In the genomic region with DNA sequence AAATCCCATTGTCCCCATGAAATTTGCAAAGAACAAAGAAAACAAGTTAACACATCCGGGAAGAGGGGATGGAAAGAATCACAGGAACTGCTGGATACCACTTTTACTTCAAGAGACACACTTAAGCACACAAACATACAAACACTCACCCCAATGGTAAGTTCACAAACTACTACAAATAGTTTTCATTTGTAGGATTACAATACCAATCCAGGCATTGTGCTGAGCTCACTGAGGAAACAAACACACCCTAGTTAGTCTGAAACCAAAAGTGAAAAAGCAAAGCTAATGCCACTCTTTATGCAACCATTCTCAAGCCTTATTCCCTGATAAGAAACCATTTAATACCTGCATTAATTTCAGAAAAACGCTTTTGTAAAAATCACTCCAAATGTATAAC, we compare ENCODE assay signal across 13 cellular contexts. TPM values are rescaled to one million over a fixed set of nuclear protein-coding genes. Genes with fewer than 3 reads are reported as not detected.
A peak's percentile ranks its signal among the peaks of the same experiment; 100 is the strongest.
DNase-seq lines count a peak whose midpoint lies in the region; ATAC-seq, FAIRE-seq and TF ChIP-seq lines count a peak whose summit lies in the region.
"Had no signal": no experiment of that assay in that cellular context is flagged by ENCODE, and none has a peak within 500 bp of the region (broad histone marks: within the 10 kb centered on the region; RNA-seq: fewer than 3 reads in every experiment).

No MANE protein-coding gene starts in this region.

- no peak for FAIRE-seq in endothelial cell of umbilical vein (lab: Jason Lieb, UNC)

- WGBS in psoas muscle, 3 donors: 63 to 70% (median 64%) methylated on average over 2 of the region's 2 CpGs

- dilution Hi-C loops in endothelial cell of umbilical vein (cut with MboI; ENCODE audit: extremely low pct_ligation_motif_present, low sequenced_read_pairs): no loop called here

- TF ChIP-seq CTCF in endothelial cell of umbilical vein (IDR thresholded peaks at IDR 0.05; ENCODE audit: extremely low read depth in 1 of 2, insufficient read depth in 1 of 2, low read depth in 1 of 2, low read length in 2 of 2): no peak
- no peak for TF ChIP-seq CTCF in psoas muscle (IDR thresholded peaks at IDR 0.05)
- TF ChIP-seq CTCF in brain microvascular endothelial cell (IDR thresholded peaks at IDR 0.05; ENCODE audit: low read depth, low read length, missing control alignments): no peak

- H4K20me1 ChIP-seq in endothelial cell of umbilical vein (replicated peaks; ENCODE audit: control insufficient read depth, extremely low read depth, insufficient read depth, low read length): no peaks in the 10 kb centered on the region

- H3K27me3 ChIP-seq in endothelial cell of umbilical vein (ENCODE audit: control insufficient read depth in 2 of 2, insufficient read depth in 2 of 2, low read length in 2 of 2) (no peaks in the 10 kb centered on the region), psoas muscle (ENCODE audit: insufficient read depth in 3 of 3, low read length in 2 of 3) (no peaks in the 10 kb centered on the region), brain microvascular endothelial cell (replicated peaks) (no peaks in the 10 kb centered on the region)
- H3K27me3 ChIP-seq: ovary had no signal

- H3K4me1 ChIP-seq in endothelial cell of umbilical vein (ENCODE audit: control insufficient read depth, extremely low read depth, insufficient read depth, low read length) (peaks cover 52% of the 10 kb centered on the region), psoas muscle (peaks cover 46% of the 10 kb centered on the region)

- no peaks in the 10 kb centered on the region for H3K27me3 Mint-ChIP-seq in stimulated activated memory B cell treated with anti-CD40 and anti-IgM and Interleukin-4, amounts not matched to agents 10 μg/mL and 1 μg/mL and 100 μg/mL, for 72 hours
- H3K27me3 Mint-ChIP-seq: activated CD4-positive, alpha-beta T cell treated with anti-CD3 and anti-CD28 coated beads for 36 hours; effector memory CD8-positive, alpha-beta T cell had no signal

- peaks cover 37% of the 10 kb centered on the region for H3K36me3 Mint-ChIP-seq in stimulated activated memory B cell treated with anti-CD40 and anti-IgM and Interleukin-4, amounts not matched to agents 10 μg/mL and 1 μg/mL and 100 μg/mL, for 72 hours

- peak overlapping the region; percentile 43 for H3K27ac ChIP-seq in endothelial cell of umbilical vein (ENCODE audit: insufficient read depth, low read depth, low read length)
- peak overlapping the region; percentile 86 for H3K27ac ChIP-seq in psoas muscle
- no peak overlapping the region for H3K27ac ChIP-seq in brain microvascular endothelial cell
- H3K27ac ChIP-seq: ovary had no signal

- BruUV-seq in endothelial cell of umbilical vein (replicated peaks; lab: Mats Ljungman, UMichigan): no TSS peak

- CTCF ChIA-PET in endothelial cell of umbilical vein (lab: Charles Lee): interaction anchor here (0.6 to 1.8 kb wide), 4 partner anchors 9 to 60 kb away, joined by 3 to 13 read pairs (median 6); a partner anchor contains a TSS

- no peak for TF ChIP-seq POLR2A in endothelial cell of umbilical vein (IDR thresholded peaks at IDR 0.05; ENCODE audit: low read depth, low read length)

- H3K4me1 Mint-ChIP-seq in stimulated activated memory B cell treated with anti-CD40 and anti-IgM and Interleukin-4, amounts not matched to agents 10 μg/mL and 1 μg/mL and 100 μg/mL, for 72 hours: peaks cover 9% of the 10 kb centered on the region

- peak overlapping the region; percentile 72 for H3K4me2 ChIP-seq in endothelial cell of umbilical vein (ENCODE audit: insufficient read depth, low read length)

- in situ Hi-C loops in brain microvascular endothelial cell (cut with HindIII; ENCODE audit: low pct_ligation_motif_present, low sequenced_read_pairs): no loop called here

- ATAC-seq in HG03378 (IDR thresholded peaks at IDR 0.05; ENCODE audit: unreplicated experiment) (peak; percentile 44), psoas muscle (no peak), HG03442 (IDR thresholded peaks at IDR 0.05; ENCODE audit: unreplicated experiment) (no peak)
- ATAC-seq in stimulated activated memory B cell treated with anti-CD40 and anti-IgM and Interleukin-4, amounts not matched to agents 10 μg/mL and 1 μg/mL and 100 μg/mL, for 72 hours: no peak
- ATAC-seq: CD8-positive, alpha-beta T cell; effector memory CD8-positive, alpha-beta T cell had no signal

- intact Hi-C loops in endothelial cell of umbilical vein (cut with micrococcal nuclease): loop anchor here (1.0 kb wide), 1 partner anchor 39 kb away; a partner anchor contains a TSS
- intact Hi-C loops in psoas muscle (cut with DNase I): no loop called here

- peak overlapping the region; percentile 13 for H3K9ac ChIP-seq in endothelial cell of umbilical vein (replicated peaks; ENCODE audit: extremely low read depth, insufficient read depth, low read length)

- no peak overlapping the region for H3K4me3 Mint-ChIP-seq in stimulated activated memory B cell treated with anti-CD40 and anti-IgM and Interleukin-4, amounts not matched to agents 10 μg/mL and 1 μg/mL and 100 μg/mL, for 72 hours
- H3K4me3 Mint-ChIP-seq: activated CD4-positive, alpha-beta T cell treated with anti-CD3 and anti-CD28 coated beads for 36 hours; CD8-positive, alpha-beta T cell; effector memory CD8-positive, alpha-beta T cell had no signal

- DNase-seq in ELR (ENCODE audit: low read depth) (peak; percentile 6), endothelial cell of umbilical vein (ENCODE audit: low read depth, low spot score) (peak; percentile 46), psoas muscle (no peak), brain microvascular endothelial cell (no peak), NCI-H2171 treated with DMSO at 0.1 percent for 48 hours (lab: John Stamatoyannopoulos, UW) (no peak)
- DNase-seq: activated CD4-positive, alpha-beta T cell treated with anti-CD3 and anti-CD28 coated beads for 36 hours; activated naive CD4-positive, alpha-beta T cell treated with anti-CD3 and anti-CD28 coated beads, Interleukin-2, amount 50 U/mL, for 16 hours; CD8-positive, alpha-beta T cell; effector memory CD8-positive, alpha-beta T cell; ovary had no signal

- POLR2A ChIA-PET in endothelial cell of umbilical vein (lab: Charles Lee): no interaction called here

- no peaks in the 10 kb centered on the region for H3K9me3 Mint-ChIP-seq in stimulated activated memory B cell treated with anti-CD40 and anti-IgM and Interleukin-4, amounts not matched to agents 10 μg/mL and 1 μg/mL and 100 μg/mL, for 72 hours
- H3K9me3 Mint-ChIP-seq: CD8-positive, alpha-beta T cell; effector memory CD8-positive, alpha-beta T cell had no signal

- no peak overlapping the region for H2AFZ ChIP-seq in endothelial cell of umbilical vein (ENCODE audit: low read depth, low read length)

- H3K4me3 ChIP-seq in endothelial cell of umbilical vein (replicated peaks in 1 of 3; ENCODE audit: insufficient read depth in 1 of 3, low read depth in 1 of 3, low read length in 3 of 3) (no peak overlapping the region), psoas muscle (no peak overlapping the region), brain microvascular endothelial cell (ENCODE audit: low read depth, low read length) (no peak overlapping the region)
- H3K4me3 ChIP-seq: ovary had no signal

- H3K9me1 ChIP-seq in endothelial cell of umbilical vein (replicated peaks; ENCODE audit: control insufficient read depth, extremely low read depth, insufficient read depth, low read length): peaks cover 3% of the 10 kb centered on the region

- no peak overlapping the region for H3K27ac Mint-ChIP-seq in stimulated activated memory B cell treated with anti-CD40 and anti-IgM and Interleukin-4, amounts not matched to agents 10 μg/mL and 1 μg/mL and 100 μg/mL, for 72 hours
- H3K27ac Mint-ChIP-seq: activated CD4-positive, alpha-beta T cell treated with anti-CD3 and anti-CD28 coated beads for 36 hours had no signal

- peaks cover 7% of the 10 kb centered on the region for H3K79me2 ChIP-seq in endothelial cell of umbilical vein (ENCODE audit: control insufficient read depth, insufficient read depth, low read length)

- H3K36me3 ChIP-seq in endothelial cell of umbilical vein (ENCODE audit: control insufficient read depth in 2 of 2, extremely low read depth in 1 of 2, insufficient read depth in 2 of 2, low read length in 2 of 2) (peaks cover 2 to 9% of the 10 kb centered on the region in 2 experiments), psoas muscle (ENCODE audit: insufficient read depth in 1 of 2, low read depth in 1 of 2) (peaks cover 0 to 9% of the 10 kb centered on the region in 2 donors), brain microvascular endothelial cell (replicated peaks) (no peaks in the 10 kb centered on the region)
- H3K36me3 ChIP-seq: ovary had no signal

- H3K9me3 ChIP-seq in endothelial cell of umbilical vein (replicated peaks; ENCODE audit: control insufficient read depth, insufficient read depth, low read length) (no peaks in the 10 kb centered on the region), psoas muscle (no peaks in the 10 kb centered on the region)
- H3K9me3 ChIP-seq: ovary had no signal

RNA-seq across cellular contexts. Expression of a gene that starts 38.4 kb away (rescaled TPM):
- total RNA-seq in endothelial cell of umbilical vein (17.3 and 20.5 TPM in 2 replicates), psoas muscle (10 to 100 TPM; 44.5 to 81.6 (median 62.8) TPM)
- polyA plus RNA-seq in endothelial cell of umbilical vein (6.4 and 7.6 TPM in 2 replicates), psoas muscle (10 to 100 TPM in 2 of 3 donors, 1 to 10 TPM in 1; 3.2 to 52.6 (median 24.9) TPM)
- 8.2 and 8.3 TPM in 2 replicates for polyA plus RNA-seq in endothelial cell of umbilical vein (2011; cell fraction: cytosol; rRNA removed)
- polyA plus RNA-seq in endothelial cell of umbilical vein (2011; cell fraction: nucleus; rRNA removed): 20.5 and 22.1 TPM in 2 replicates
- polyA plus RNA-seq in endothelial cell of umbilical vein (2012): 7.9 and 11.6 TPM in 2 replicates
- polyA minus RNA-seq in endothelial cell of umbilical vein: 14.3 and 16.2 TPM in 2 replicates
- 4.8 TPM for polyA minus RNA-seq in endothelial cell of umbilical vein (2011; cell fraction: cytosol; rRNA and poly(A)+ RNA removed)
- polyA minus RNA-seq in endothelial cell of umbilical vein (2011; cell fraction: nucleus; rRNA and poly(A)+ RNA removed): 17.6 and 22.6 TPM in 2 replicates

RNA-seq across cellular contexts. Expression of a gene that starts 38.5 kb away (rescaled TPM):
- total RNA-seq in endothelial cell of umbilical vein: 30.4 and 31.0 TPM in 2 replicates
- polyA plus RNA-seq in endothelial cell of umbilical vein: 28.4 and 29.5 TPM in 2 replicates
- 38.1 and 38.3 TPM in 2 replicates for polyA plus RNA-seq in endothelial cell of umbilical vein (2011; cell fraction: cytosol; rRNA removed)
- polyA plus RNA-seq in endothelial cell of umbilical vein (2011; cell fraction: nucleus; rRNA removed): 52.1 and 53.3 TPM in 2 replicates
- 22.1 and 27.2 TPM in 2 replicates for polyA plus RNA-seq in endothelial cell of umbilical vein (2012)
- polyA minus RNA-seq in endothelial cell of umbilical vein: 42.6 and 48.0 TPM in 2 replicates
- 23.2 TPM for polyA minus RNA-seq in endothelial cell of umbilical vein (2011; cell fraction: cytosol; rRNA and poly(A)+ RNA removed)
- polyA minus RNA-seq in endothelial cell of umbilical vein (2011; cell fraction: nucleus; rRNA and poly(A)+ RNA removed): 24.2 and 29.4 TPM in 2 replicates
- 10 to 100 TPM; 13.2 to 21.8 (median 18.9) TPM for total RNA-seq in psoas muscle
- 10 to 100 TPM in 1 of 3 donors, 1 to 10 TPM in 2; 8.6 to 16.8 (median 9.9) TPM for polyA plus RNA-seq in psoas muscle

RNA-seq across cellular contexts. Expression of a gene that starts 59.9 kb away (rescaled TPM):
- total RNA-seq in endothelial cell of umbilical vein (3.6 and 5.1 TPM in 2 replicates), psoas muscle (1 to 10 TPM; 1.4 to 2.9 (median 1.7) TPM)
- polyA plus RNA-seq in endothelial cell of umbilical vein (9.0 TPM in 2 replicates), psoas muscle (1 to 10 TPM; 1.6 to 2.7 (median 1.9) TPM)
- 6.9 and 7.0 TPM in 2 replicates for polyA plus RNA-seq in endothelial cell of umbilical vein (2011; cell fraction: cytosol; rRNA removed)
- polyA plus RNA-seq in endothelial cell of umbilical vein (2011; cell fraction: nucleus; rRNA removed): 16.4 and 17.0 TPM in 2 replicates
- polyA plus RNA-seq in endothelial cell of umbilical vein (2012): 4.5 TPM in 2 replicates
- 3.9 and 4.0 TPM in 2 replicates for polyA minus RNA-seq in endothelial cell of umbilical vein
- not detected for polyA minus RNA-seq in endothelial cell of umbilical vein (2011; cell fraction: cytosol; rRNA and poly(A)+ RNA removed)
- 2.5 and 2.6 TPM in 2 replicates for polyA minus RNA-seq in endothelial cell of umbilical vein (2011; cell fraction: nucleus; rRNA and poly(A)+ RNA removed)

Comparison
In these comparisons a context has a peak if more than half of its experiments do, and no peak if none do; other contexts are left out.
1. DNase-seq: peak in ELR (single experiment) and endothelial cell of umbilical vein (single experiment); none in psoas muscle (0 of 2), brain microvascular endothelial cell (single experiment) and NCI-H2171 treated with DMSO at 0.1 percent for 48 hours (single experiment).